ENCODE assay signal across 8 cellular contexts in genomic region chr14:102507891-102508312, GRCh38. TPM values are rescaled to one million over a fixed set of nuclear protein-coding genes. Genes with fewer than 3 reads are reported as not detected.
A peak's percentile ranks its signal among the peaks of the same experiment; 100 is the strongest.
DNase-seq lines count a peak whose midpoint lies in the region; ATAC-seq and TF ChIP-seq lines count a peak whose summit lies in the region.

No MANE protein-coding gene starts in this region.

- H2AFZ ChIP-seq in SK-N-SH (ENCODE audit: low read depth) (no peak overlapping the region), Loucy (ENCODE audit: low read length) (no peak overlapping the region)

- H3K4me2 ChIP-seq in SK-N-SH (peak overlapping the region; percentile 95; the same call in 1 of the 2 replicates), Loucy (ENCODE audit: low read depth, low read length, poor library complexity, severe bottlenecking) (no peak overlapping the region)

- H3K27ac ChIP-seq in SK-N-SH (ENCODE audit: low read depth in 2 of 2, low read length in 1 of 2) (no peak overlapping the region), psoas muscle (peak overlapping the region; percentile 96)

- CTCF ChIA-PET in SK-N-SH (lab: Yijun Ruan, JAX): interaction anchor here (0.7 to 2.0 kb wide), 8 partner anchors 9 to 77 kb away, joined by 3 to 6 read pairs (median 4); no protein-coding TSS in a partner anchor

- 0 out of 4 replicates have a peak overlapping the region, but pooled peaks of 1 of the 2 experiments have one; percentile 64 for H3K4me3 ChIP-seq in SK-N-SH (ENCODE audit: low read depth in 2 of 2, low read length in 1 of 2)
- H3K4me3 ChIP-seq in Loucy (ENCODE audit: low read length, poor library complexity, severe bottlenecking): no peak overlapping the region
- no peak overlapping the region for H3K4me3 ChIP-seq in epithelial cell of proximal tubule (ENCODE audit: low read depth, low read length)
- H3K4me3 ChIP-seq in psoas muscle: peak overlapping the region; percentile 84

- no peak for TF ChIP-seq RAD21 in SK-N-SH (IDR thresholded peaks at IDR 0.05; ENCODE audit: low read length)

- H3F3A ChIP-seq in SK-N-SH (replicated peaks; ENCODE audit: insufficient read depth) (no peaks in the 10 kb centered on the region), Loucy (ENCODE audit: low read depth) (no peaks in the 10 kb centered on the region)

- H3K9me3 ChIP-seq in SK-N-SH: no peaks in the 10 kb centered on the region
- no peaks in the 10 kb centered on the region for H3K9me3 ChIP-seq in Loucy (ENCODE audit: insufficient read depth, low read depth, low read length)
- no peaks in the 10 kb centered on the region for H3K9me3 ChIP-seq in psoas muscle

- no peaks in the 10 kb centered on the region for H4K20me1 ChIP-seq in SK-N-SH (ENCODE audit: insufficient read depth)
- no peaks in the 10 kb centered on the region for H4K20me1 ChIP-seq in Loucy (ENCODE audit: insufficient read depth, low read length, poor library complexity, severe bottlenecking)

- TF ChIP-seq EP300 in SK-N-SH (IDR thresholded peaks at IDR 0.05; ENCODE audit: borderline replicate concordance in 1 of 2, low read depth in 1 of 2, low read length in 1 of 2): no peak

- H3K4me1 ChIP-seq in SK-N-SH (ENCODE audit: control insufficient read depth in 1 of 2, insufficient read depth in 2 of 2, low read depth in 1 of 2, low read length in 1 of 2) (peaks cover 0 to 17% of the 10 kb centered on the region in 2 experiments; a peak in 1 of 4 replicates), Loucy (ENCODE audit: insufficient read depth, low read length, poor library complexity, severe bottlenecking) (no peaks in the 10 kb centered on the region), psoas muscle (peaks cover 26% of the 10 kb centered on the region)

- WGBS in SK-N-SH (ENCODE audit: low lambda C conversion rate): 96% methylated on average over 8 of the region's 16 CpGs
- 89 to 95% (median 92%) methylated on average over 12 to 16 of the region's 16 CpGs for WGBS in psoas muscle, 3 donors

- DNase-seq in SK-N-SH (no peak), epithelial cell of proximal tubule (ENCODE audit: low read depth) (no peak), psoas muscle (peak in 1 of 2 donors; percentile 55), retina (no peak), activated gamma-delta T cell treated with Interleukin-2 at 50 U/mL for 16 hours (no peak)
- no peak for DNase-seq in stimulated activated CD4-positive, alpha-beta T cell treated with anti-CD3 and anti-CD28 coated beads, Interleukin-1b, Interleukin-23, amount 100 ng/mL, for 48 hours

- H3K27me3 ChIP-seq in SK-N-SH (ENCODE audit: insufficient read depth) (no peaks in the 10 kb centered on the region), Loucy (ENCODE audit: insufficient read depth, low read length, poor library complexity, severe bottlenecking) (no peaks in the 10 kb centered on the region), psoas muscle (ENCODE audit: insufficient read depth in 3 of 3, low read length in 2 of 3) (no peaks in the 10 kb centered on the region)

- peaks cover 0 to 3% of the 10 kb centered on the region in 2 experiments for H3K36me3 ChIP-seq in SK-N-SH (replicated peaks in 1 of 2; ENCODE audit: control insufficient read depth in 1 of 2, insufficient read depth in 2 of 2, low read length in 1 of 2)
- no peaks in the 10 kb centered on the region for H3K36me3 ChIP-seq in Loucy (ENCODE audit: insufficient read depth, low read length)
- H3K36me3 ChIP-seq in psoas muscle (ENCODE audit: insufficient read depth in 1 of 2, low read depth in 1 of 2): peaks cover 0 to 25% of the 10 kb centered on the region in 2 donors

- POLR2A ChIA-PET in SK-N-SH (lab: Yijun Ruan, JAX): no interaction called here

- TF ChIP-seq CTCF in SK-N-SH (IDR thresholded peaks at IDR 0.05) (no peak), Loucy (conservative IDR thresholded peaks at IDR 0.05; ENCODE audit: low read length) (peak; percentile 35), epithelial cell of proximal tubule (conservative IDR thresholded peaks at IDR 0.05; ENCODE audit: low read depth, low read length) (peak; percentile 30), psoas muscle (IDR thresholded peaks at IDR 0.05) (no peak)

- H3K9ac ChIP-seq in SK-N-SH (0 out of 2 replicates have a peak overlapping the region, but pooled peaks have one; percentile 75), Loucy (ENCODE audit: low read depth, low read length, poor library complexity, severe bottlenecking) (no peak overlapping the region)

- no peak for ATAC-seq in SK-N-SH treated with all-trans-retinoic acid at 6 μM for 48 hours
- no peak for ATAC-seq in psoas muscle

- peaks cover 12% of the 10 kb centered on the region; the same call in 1 of the 2 replicates for H3K79me2 ChIP-seq in SK-N-SH (ENCODE audit: insufficient read depth)
- H3K79me2 ChIP-seq in Loucy (ENCODE audit: insufficient read depth, low read length): no peaks in the 10 kb centered on the region

- intact Hi-C loops in psoas muscle (cut with DNase I): no loop called here

- H3K9me2 ChIP-seq in SK-N-SH: no peaks in the 10 kb centered on the region
- no peaks in the 10 kb centered on the region for H3K9me2 ChIP-seq in Loucy (replicated peaks; ENCODE audit: low read depth, low read length)

TF ChIP-seq in SK-N-SH, 30 proteins besides CTCF, POLR2A, EP300 and RAD21 (continues in another document):
- TF ChIP-seq YY1 (IDR thresholded peaks at IDR 0.05; ENCODE audit: low read depth): no peak
- no peak for TF ChIP-seq TEAD4 (IDR thresholded peaks at IDR 0.05; ENCODE audit: borderline replicate concordance, insufficient read depth)
- TF ChIP-seq EZH2phosphoT487 (IDR thresholded peaks at IDR 0.05; ENCODE audit: borderline replicate concordance, low read depth): no peak
- no peak for TF ChIP-seq ELF1 (IDR thresholded peaks at IDR 0.05)
- TF ChIP-seq, protein P1, sequence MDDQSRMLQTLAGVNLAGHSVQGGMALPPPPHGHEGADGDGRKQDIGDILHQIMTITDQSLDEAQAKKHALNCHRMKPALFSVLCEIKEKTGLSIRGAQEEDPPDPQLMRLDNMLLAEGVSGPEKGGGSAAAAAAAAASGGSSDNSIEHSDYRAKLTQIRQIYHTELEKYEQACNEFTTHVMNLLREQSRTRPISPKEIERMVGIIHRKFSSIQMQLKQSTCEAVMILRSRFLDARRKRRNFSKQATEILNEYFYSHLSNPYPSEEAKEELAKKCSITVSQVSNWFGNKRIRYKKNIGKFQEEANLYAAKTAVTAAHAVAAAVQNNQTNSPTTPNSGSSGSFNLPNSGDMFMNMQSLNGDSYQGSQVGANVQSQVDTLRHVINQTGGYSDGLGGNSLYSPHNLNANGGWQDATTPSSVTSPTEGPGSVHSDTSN (IDR thresholded peaks at IDR 0.05): no peak
- TF ChIP-seq RXRA (IDR thresholded peaks at IDR 0.05; ENCODE audit: borderline replicate concordance, low read depth): no peak
- TF ChIP-seq RCOR1 (IDR thresholded peaks at IDR 0.05; ENCODE audit: low read length): no peak
- no peak for TF ChIP-seq GABPA (IDR thresholded peaks at IDR 0.05; ENCODE audit: low read depth)
- TF ChIP-seq SIN3A (IDR thresholded peaks at IDR 0.05; ENCODE audit: borderline replicate concordance, low read depth, low read length): no peak
- TF ChIP-seq FOXM1 (IDR thresholded peaks at IDR 0.05; ENCODE audit: low read depth): no peak
- TF ChIP-seq CHD2 (IDR thresholded peaks at IDR 0.05; ENCODE audit: low read length, partially characterized antibody): no peak
- no peak for TF ChIP-seq GATA2 (CRISPR knock-in tag; IDR thresholded peaks at IDR 0.05)
- TF ChIP-seq FOSL2 (IDR thresholded peaks at IDR 0.05; ENCODE audit: borderline replicate concordance, low read depth): no peak
- TF ChIP-seq RFX5 (IDR thresholded peaks at IDR 0.05; ENCODE audit: low read length): no peak
- no peak for TF ChIP-seq NRF1 (IDR thresholded peaks at IDR 0.05; ENCODE audit: low read depth, low read length)
- no peak for TF ChIP-seq TCF12 (IDR thresholded peaks at IDR 0.05)
- no peak for TF ChIP-seq SMC3 (IDR thresholded peaks at IDR 0.05; ENCODE audit: low read depth, low read length)

TF ChIP-seq in SK-N-SH treated with all-trans-retinoic acid at 6 μM for 48 hours, 23 proteins besides CTCF, POLR2A, EP300 and RAD21 (continues in another document):
- TF ChIP-seq PPARA (CRISPR knock-in tag; IDR thresholded peaks at IDR 0.05; ENCODE audit: borderline replicate concordance) (no peak), ESRRG (CRISPR knock-in tag; IDR thresholded peaks at IDR 0.05) (no peak), SNAI2 (CRISPR knock-in tag; IDR thresholded peaks at IDR 0.05) (no peak), ZNF565 (CRISPR knock-in tag; conservative IDR thresholded peaks at IDR 0.05; ENCODE audit: low read depth) (no peak), TSHZ2 (CRISPR knock-in tag; IDR thresholded peaks at IDR 0.05) (no peak), ZC3H10 (CRISPR knock-in tag; IDR thresholded peaks at IDR 0.05) (no peak), ZFP3 (CRISPR knock-in tag; IDR thresholded peaks at IDR 0.05) (no peak), RARB (CRISPR knock-in tag; IDR thresholded peaks at IDR 0.05) (no peak), ISL1 (CRISPR knock-in tag; IDR thresholded peaks at IDR 0.05) (no peak)

RNA-seq across cellular contexts. Expression of gene ANKRD9, which starts 1.7 kb away (rescaled TPM):
- 21.3 and 21.4 TPM in 2 replicates for polyA plus RNA-seq in SK-N-SH (2012; rRNA removed)
- 6.2 and 10.8 TPM in 2 replicates for polyA plus RNA-seq in SK-N-SH (2012; cell fraction: cytosol; rRNA removed)
- polyA plus RNA-seq in SK-N-SH (2012; cell fraction: nucleus; rRNA removed): 85.4 and 152 TPM in 2 replicates
- 49.6 and 137 TPM in 2 replicates for total RNA-seq in epithelial cell of proximal tubule
- 100 to 1,000 TPM in 2 of 4 donors, 10 to 100 TPM in 2; 48.1 to 126 (median 98.0) TPM for total RNA-seq in psoas muscle
- 10 to 100 TPM; 22.7 to 74.4 (median 36.6) TPM for polyA plus RNA-seq in psoas muscle

Comparison
In these comparisons a context has a peak if more than half of its experiments do, and no peak if none do; other contexts are left out.
1. CTCF ChIP-seq: peak in Loucy (single experiment) and epithelial cell of proximal tubule (single experiment); none in SK-N-SH (single experiment) and psoas muscle (single experiment).